In the genomic region with DNA sequence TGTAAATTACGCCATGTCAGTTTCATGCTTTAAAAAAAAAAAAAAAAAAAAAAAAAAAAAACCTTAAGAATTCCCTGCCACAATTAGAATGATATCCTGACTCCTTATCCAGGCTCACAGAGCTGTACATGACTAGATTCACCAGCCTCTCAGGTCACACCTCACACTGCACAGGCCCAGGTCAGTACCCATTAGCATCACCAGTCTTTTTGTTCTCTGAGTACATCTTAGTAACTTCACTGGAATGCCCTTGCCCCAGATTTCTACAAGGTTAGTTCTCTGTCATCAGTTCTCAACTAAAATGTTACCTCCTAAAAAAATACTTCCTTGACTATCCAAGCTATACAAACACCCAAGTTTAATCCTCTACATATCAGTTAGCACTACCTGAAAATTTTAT, we compare ENCODE assay signal across 26 cellular contexts.
"Had no signal": no experiment of that assay in that cellular context is flagged by ENCODE, and none has a peak within 500 bp of the region (broad histone marks: within the 10 kb centered on the region; RNA-seq: fewer than 3 reads in every experiment).

No MANE protein-coding gene starts in this region.

- ATAC-seq: heart right ventricle; left ventricle myocardium superior; natural killer cell treated with Interleukin-12 subunit alpha and Interleukin-12 subunit beta and Interleukin-15 and Interleukin-18, amount 100 ng/mL, for 72 hours; psoas muscle; right cardiac atrium; stimulated activated effector memory CD8-positive, alpha-beta T cell treated with anti-CD3 and anti-CD28 coated beads, Interleukin-12 subunit alpha, Interleukin-12 subunit beta, amount 100 ng/mL, for 72 hours had no signal

- H3K27me3 Mint-ChIP-seq: memory B cell; natural killer cell treated with Interleukin-12 subunit alpha and Interleukin-12 subunit beta and Interleukin-15 and Interleukin-18, amount 100 ng/mL, for 72 hours; type B pancreatic cell had no signal

- H3K4me3 Mint-ChIP-seq: endodermal cell; memory B cell; natural killer cell treated with Interleukin-12 subunit alpha and Interleukin-12 subunit beta and Interleukin-15 and Interleukin-18, amount 100 ng/mL, for 72 hours; neural progenitor cell; stimulated activated effector memory CD8-positive, alpha-beta T cell treated with anti-CD3 and anti-CD28 coated beads, Interleukin-12 subunit alpha, Interleukin-12 subunit beta, amount 100 ng/mL, for 72 hours; type B pancreatic cell had no signal

- H3K4me1 Mint-ChIP-seq: endodermal cell; memory B cell; neural progenitor cell; stimulated activated effector memory CD8-positive, alpha-beta T cell treated with anti-CD3 and anti-CD28 coated beads, Interleukin-12 subunit alpha, Interleukin-12 subunit beta, amount 100 ng/mL, for 72 hours had no signal

- H3K9me3 ChIP-seq: esophagus muscularis mucosa, psoas muscle, sigmoid colon, stomach, testis, tibial artery had no signal

- H3K27ac Mint-ChIP-seq: endodermal cell; memory B cell; natural killer cell treated with Interleukin-12 subunit alpha and Interleukin-12 subunit beta and Interleukin-15 and Interleukin-18, amount 100 ng/mL, for 72 hours; neural progenitor cell; stimulated activated effector memory CD8-positive, alpha-beta T cell treated with anti-CD3 and anti-CD28 coated beads, Interleukin-12 subunit alpha, Interleukin-12 subunit beta, amount 100 ng/mL, for 72 hours; type B pancreatic cell had no signal

- H3K27ac ChIP-seq: dorsolateral prefrontal cortex, esophagus muscularis mucosa, heart right ventricle, neural progenitor cell, psoas muscle, sigmoid colon, stomach, testis, tibial artery had no signal

- H3K4me3 ChIP-seq: dorsolateral prefrontal cortex, esophagus muscularis mucosa, heart right ventricle, lung, neural progenitor cell, psoas muscle, sigmoid colon, stomach, testis, tibial artery had no signal

- H3K36me3 Mint-ChIP-seq: natural killer cell treated with Interleukin-12 subunit alpha and Interleukin-12 subunit beta and Interleukin-15 and Interleukin-18, amount 100 ng/mL, for 72 hours; neural progenitor cell; stimulated activated effector memory CD8-positive, alpha-beta T cell treated with anti-CD3 and anti-CD28 coated beads, Interleukin-12 subunit alpha, Interleukin-12 subunit beta, amount 100 ng/mL, for 72 hours; type B pancreatic cell had no signal

- H3K4me1 ChIP-seq: esophagus muscularis mucosa, neural progenitor cell, sigmoid colon, stomach, testis had no signal

- DNase-seq: dorsolateral prefrontal cortex; effector CD8-positive, alpha-beta T cell; endodermal cell; foreskin melanocyte; glutamatergic neuron; heart right ventricle; hippocampal formation; islet precursor cell; kidney glomerular epithelial cell; left ventricle myocardium superior; psoas muscle; right cardiac atrium; sigmoid colon; stimulated activated CD4-positive, alpha-beta T cell treated with anti-CD3 and anti-CD28 coated beads, Interleukin-2, amount 100 ng/mL, for 24 hours; stimulated activated CD4-positive, alpha-beta T cell treated with anti-CD3 and anti-CD28 coated beads, Interleukin-4, amount 100 ng/mL, for 24 hours; stimulated activated naive CD4-positive, alpha-beta T cell treated with Interleukin-2 at 50 U/mL for 16 hours; stomach; testis; tibial artery had no signal

- H3K36me3 ChIP-seq: esophagus muscularis mucosa, heart right ventricle, neural progenitor cell, sigmoid colon, stomach, tibial artery had no signal

- H3K9me3 Mint-ChIP-seq: endodermal cell; neural progenitor cell; stimulated activated effector memory CD8-positive, alpha-beta T cell treated with anti-CD3 and anti-CD28 coated beads, Interleukin-12 subunit alpha, Interleukin-12 subunit beta, amount 100 ng/mL, for 72 hours; type B pancreatic cell had no signal
